Comparison of ENCODE assay signal across 22 cellular contexts in the genomic region with DNA sequence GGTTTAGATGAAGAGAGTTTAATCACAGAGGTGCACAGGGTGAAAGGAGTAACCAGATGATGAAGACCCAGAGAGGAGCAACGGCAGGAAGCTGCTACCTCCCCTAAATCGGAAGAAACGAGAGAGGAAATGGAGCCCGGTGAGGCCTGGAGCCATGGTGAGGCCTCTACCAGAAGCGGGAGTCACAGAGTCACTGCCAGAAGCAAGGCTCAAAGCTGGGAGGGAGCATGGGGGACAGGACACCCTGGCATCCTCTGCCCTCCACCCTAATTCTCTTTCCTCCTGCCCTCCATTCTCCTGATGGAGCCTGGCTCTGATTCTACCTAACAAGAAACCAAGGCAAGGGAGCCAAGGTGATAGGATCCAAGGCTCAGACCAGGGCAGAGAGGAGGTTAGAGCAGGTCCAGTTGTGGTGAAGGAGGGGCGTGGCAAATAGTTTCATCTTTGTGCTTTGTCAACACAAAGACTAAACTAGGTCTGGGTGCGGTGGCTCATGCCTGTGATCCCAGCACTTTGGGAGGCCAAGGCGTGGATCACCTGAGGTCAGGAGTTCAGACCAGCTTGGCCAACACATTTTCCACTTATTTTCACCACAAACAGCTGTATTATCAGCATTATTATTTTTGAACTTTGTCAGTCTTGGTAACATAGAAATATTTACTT.
DNase-seq lines count a peak whose midpoint lies in the region; FAIRE-seq and TF ChIP-seq lines count a peak whose summit lies in the region.
"Had no signal": no experiment of that assay in that cellular context is flagged by ENCODE, and none has a peak within 500 bp of the region (broad histone marks: within the 10 kb centered on the region; RNA-seq: fewer than 3 reads in every experiment).

No MANE protein-coding gene starts in this region.

- H3K9ac ChIP-seq in mammary epithelial cell (ENCODE audit: insufficient read depth, low read length) (no peak overlapping the region), endodermal cell (ENCODE audit: extremely low read depth, low read length, poor library complexity, severe bottlenecking) (no peak overlapping the region), neural progenitor cell (no peak overlapping the region)

- no peaks in the 10 kb centered on the region for H3K36me3 Mint-ChIP-seq in endodermal cell (ENCODE audit: low read depth)
- no peaks in the 10 kb centered on the region for H3K36me3 Mint-ChIP-seq in neural progenitor cell
- H3K36me3 Mint-ChIP-seq: activated naive CD4-positive, alpha-beta T cell treated with anti-CD3 and anti-CD28 coated beads, Interleukin-2, amount 50 U/mL, for 72 hours; CD14-positive monocyte had no signal

- H3K9me3 ChIP-seq in mammary epithelial cell (replicated peaks; ENCODE audit: insufficient read depth, low read length) (no peaks in the 10 kb centered on the region), breast epithelium (no peaks in the 10 kb centered on the region), endodermal cell (ENCODE audit: control insufficient read depth, low read length) (no peaks in the 10 kb centered on the region), neural progenitor cell (ENCODE audit: low read depth) (no peaks in the 10 kb centered on the region)
- H3K9me3 ChIP-seq: A549 had no signal

- H3F3A ChIP-seq in neural progenitor cell (ENCODE audit: low read depth), result no peaks in the 10 kb centered on the region

- H3K9me3 Mint-ChIP-seq in endodermal cell, result no peaks in the 10 kb centered on the region
- H3K9me3 Mint-ChIP-seq in neural progenitor cell, result no peaks in the 10 kb centered on the region
- H3K9me3 Mint-ChIP-seq: activated B cell treated with CpG ODN at 0.5 μM for 24 hours; activated CD4-positive, alpha-beta memory T cell treated with anti-CD3 and anti-CD28 coated beads, Interleukin-2, amount 10 ng/mL, durations not matched to agents 7 days and 5 days; activated naive CD4-positive, alpha-beta T cell treated with anti-CD3 and anti-CD28 coated beads, Interleukin-2, amount 50 U/mL, for 72 hours; activated T-cell treated with anti-CD3 and anti-CD28 coated beads, Interleukin-2, amount 50 U/mL, for 4 hours; CD14-positive monocyte; dendritic cell treated with granulocyte-macrophage colony-stimulating factor and Interleukin-4, amounts not matched to agents 40 ng/mL and 50 ng/mL, for 4 days had no signal

- FAIRE-seq in HTR-8/SVneo (lab: Jason Lieb, UNC), result no peak
- FAIRE-seq: A549 had no signal

- TF ChIP-seq CTCF in mammary epithelial cell (conservative IDR thresholded peaks at IDR 0.05 in 1 of 2, IDR thresholded peaks at IDR 0.05 in 1 of 2; ENCODE audit: extremely low read depth in 1 of 2, insufficient read depth in 1 of 2, low read depth in 1 of 2, low read length in 2 of 2), result no peak
- TF ChIP-seq CTCF in breast epithelium (IDR thresholded peaks at IDR 0.05), result no peak
- TF ChIP-seq CTCF in endodermal cell (conservative IDR thresholded peaks at IDR 0.05), result no peak
- TF ChIP-seq CTCF in neural progenitor cell (IDR thresholded peaks at IDR 0.05), result no peak

- H3K79me2 ChIP-seq in mammary epithelial cell (ENCODE audit: insufficient read depth, low read length), result no peaks in the 10 kb centered on the region
- no peaks in the 10 kb centered on the region for H3K79me2 ChIP-seq in neural progenitor cell (ENCODE audit: low read depth)

- H2AFZ ChIP-seq in mammary epithelial cell (ENCODE audit: low read depth, low read length) (peak overlapping the region; percentile 37), neural progenitor cell (replicated peaks) (peak overlapping the region; percentile 26)

- 100% methylated on average over 5 of the region's 8 CpGs for WGBS in mammary epithelial cell (ENCODE audit: low coverage, missing lambda C conversion rate)
- WGBS in endodermal cell (ENCODE audit: insufficient coverage in 1 of 2, insufficient read length in 1 of 2), 2 experiments, result 94 to 95% methylated on average over 5 to 8 of the region's 8 CpGs

- H3K36me3 ChIP-seq in mammary epithelial cell (ENCODE audit: insufficient read depth, low read length) (no peaks in the 10 kb centered on the region), breast epithelium (no peaks in the 10 kb centered on the region), endodermal cell (ENCODE audit: control insufficient read depth, insufficient read depth, low read length) (no peaks in the 10 kb centered on the region), neural progenitor cell (no peaks in the 10 kb centered on the region)
- H3K36me3 ChIP-seq: brain microvascular endothelial cell had no signal

- H4K20me1 ChIP-seq in mammary epithelial cell (ENCODE audit: insufficient read depth, low read length) (no peaks in the 10 kb centered on the region), neural progenitor cell (ENCODE audit: low read depth) (no peaks in the 10 kb centered on the region)

- in situ Hi-C loops in mammary epithelial cell (cut with MboI; ENCODE audit: low sequenced_read_pairs in 2 of 2), result no loop called here

- H3K4me2 ChIP-seq in mammary epithelial cell (ENCODE audit: insufficient read depth, low read depth, low read length), result no peak overlapping the region
- no peak overlapping the region for H3K4me2 ChIP-seq in neural progenitor cell
- H3K4me2 ChIP-seq: A549 had no signal

- TF ChIP-seq POLR2A in breast epithelium (IDR thresholded peaks at IDR 0.05), result no peak

- H3K4me3 Mint-ChIP-seq in endodermal cell (no peak overlapping the region), neural progenitor cell (no peak overlapping the region)
- H3K4me3 Mint-ChIP-seq: activated B cell treated with CpG ODN at 0.5 μM for 24 hours; activated CD4-positive, alpha-beta memory T cell treated with anti-CD3 and anti-CD28 coated beads, Interleukin-2, amount 10 ng/mL, durations not matched to agents 7 days and 5 days; activated T-cell treated with anti-CD3 and anti-CD28 coated beads, Interleukin-2, amount 50 U/mL, for 4 hours; CD14-positive monocyte; dendritic cell treated with granulocyte-macrophage colony-stimulating factor and Interleukin-4, amounts not matched to agents 40 ng/mL and 50 ng/mL, for 4 days had no signal

- H3K27me3 ChIP-seq in mammary epithelial cell (ENCODE audit: insufficient read depth, low read length) (no peaks in the 10 kb centered on the region), breast epithelium (no peaks in the 10 kb centered on the region), endodermal cell (ENCODE audit: control insufficient read depth, insufficient read depth, low read length, poor library complexity, severe bottlenecking) (no peaks in the 10 kb centered on the region), neural progenitor cell (no peaks in the 10 kb centered on the region)
- H3K27me3 ChIP-seq: brain microvascular endothelial cell had no signal

- intact Hi-C loops in mammary epithelial cell (cut with micrococcal nuclease) (loop anchor here (5.0 to 10.0 kb wide), 2 partner anchors 86 to 313 kb away; a partner anchor contains a TSS), breast epithelium (cut with DNase I; ENCODE audit: low total_unique reads) (no loop called here), head of caudate nucleus (cut with DNase I) (loop anchor here (10.0 kb wide), 1 partner anchor 373 kb away; no protein-coding TSS in a partner anchor)

- CTCF ChIA-PET in mammary epithelial cell (lab: Charles Lee; ENCODE audit: low non-redundant PET), result no interaction called here

- H3K27ac ChIP-seq in mammary epithelial cell (ENCODE audit: insufficient read depth, low read depth, low read length) (no peak overlapping the region), breast epithelium (peak overlapping the region in 1 of 2 donors; percentile 36), endodermal cell (ENCODE audit: low read depth, low read length) (no peak overlapping the region), neural progenitor cell (no peak overlapping the region)

- H3K4me3 ChIP-seq in mammary epithelial cell (replicated peaks in 1 of 3; ENCODE audit: insufficient read depth in 1 of 3, low read depth in 2 of 3, low read length in 3 of 3), result no peak overlapping the region
- H3K4me3 ChIP-seq in breast epithelium, result no peak overlapping the region
- no peak overlapping the region for H3K4me3 ChIP-seq in endodermal cell (ENCODE audit: low read length)
- H3K4me3 ChIP-seq in neural progenitor cell, result no peak overlapping the region
- H3K4me3 ChIP-seq: A549 had no signal

- no TSS peak for BruUV-seq in mammary epithelial cell (replicated peaks; lab: Mats Ljungman, UMichigan)

- DNase-seq in mammary epithelial cell, result no peak
- DNase-seq in breast epithelium (ENCODE audit: low spot score in 2 of 2), result no peak
- DNase-seq in endodermal cell, result no peak
- DNase-seq in neural progenitor cell (ENCODE audit: low spot score), result no peak
- DNase-seq in head of caudate nucleus, result no peak
- DNase-seq in pons (ENCODE audit: low spot score), result no peak
- no peak for DNase-seq in NOMO-1 treated with DMSO at 0.1 percent for 48 hours (lab: John Stamatoyannopoulos, UW; ENCODE audit: unreplicated experiment)
- no peak for DNase-seq in HTR-8/SVneo (ENCODE audit: insufficient read length, low spot score)
- DNase-seq: activated B cell treated with CpG ODN at 0.5 μM for 24 hours; activated CD4-positive, alpha-beta memory T cell treated with anti-CD3 and anti-CD28 coated beads, Interleukin-2, amount 10 ng/mL, durations not matched to agents 7 days and 5 days; activated T-cell treated with anti-CD3 and anti-CD28 coated beads, Interleukin-2, amount 50 U/mL, for 4 hours; brain microvascular endothelial cell; DMS79; foreskin melanocyte; left ventricle myocardium superior; NCI-H146; SHP77 treated with DMSO at 0.1 percent for 48 hours; stimulated activated CD8-positive, alpha-beta memory T cell treated with anti-CD3 and anti-CD28 coated beads, Interleukin-4, amount 100 ng/mL, for 48 hours had no signal

- dilution Hi-C loops in mammary epithelial cell (cut with HindIII; ENCODE audit: low sequenced_read_pairs), result no loop called here

- H3K4me1 Mint-ChIP-seq in endodermal cell (peaks cover 15% of the 10 kb centered on the region), neural progenitor cell (peaks cover 4% of the 10 kb centered on the region)

- peak overlapping the region; percentile 77 for H3K27ac Mint-ChIP-seq in endodermal cell
- no peak overlapping the region for H3K27ac Mint-ChIP-seq in neural progenitor cell
- H3K27ac Mint-ChIP-seq: activated B cell treated with CpG ODN at 0.5 μM for 24 hours; activated CD4-positive, alpha-beta memory T cell treated with anti-CD3 and anti-CD28 coated beads, Interleukin-2, amount 10 ng/mL, durations not matched to agents 7 days and 5 days; activated naive CD4-positive, alpha-beta T cell treated with anti-CD3 and anti-CD28 coated beads, Interleukin-2, amount 50 U/mL, for 72 hours; CD14-positive monocyte; dendritic cell treated with granulocyte-macrophage colony-stimulating factor and Interleukin-4, amounts not matched to agents 40 ng/mL and 50 ng/mL, for 4 days had no signal

- H3K27me3 Mint-ChIP-seq in endodermal cell (ENCODE audit: insufficient read depth) (no peaks in the 10 kb centered on the region), neural progenitor cell (ENCODE audit: insufficient read depth, low read depth) (peaks cover 4% of the 10 kb centered on the region)
- H3K27me3 Mint-ChIP-seq: activated B cell treated with CpG ODN at 0.5 μM for 24 hours had no signal

- H3K4me1 ChIP-seq in mammary epithelial cell (ENCODE audit: insufficient read depth, low read length) (peaks cover 19% of the 10 kb centered on the region), breast epithelium (no peaks in the 10 kb centered on the region), endodermal cell (ENCODE audit: control insufficient read depth, insufficient read depth, low read length) (peaks cover 2% of the 10 kb centered on the region), neural progenitor cell (no peaks in the 10 kb centered on the region)
